Comparison of ENCODE assay signal across 8 cellular contexts in genomic region chr5:138632900-138633489, GRCh38. TPM values are rescaled to one million over a fixed set of nuclear protein-coding genes. Genes with fewer than 3 reads are reported as not detected.
DNase-seq lines count a peak whose midpoint lies in the region; ATAC-seq and TF ChIP-seq lines count a peak whose summit lies in the region.

No MANE protein-coding gene starts in this region.

- H3K36me3 ChIP-seq in thoracic aorta: no peaks in the 10 kb centered on the region

- H3K27me3 ChIP-seq in thoracic aorta (replicated peaks; ENCODE audit: insufficient read depth): no peaks in the 10 kb centered on the region

- ATAC-seq in left lobe of liver (peak; percentile 82), thoracic aorta (ENCODE audit: insufficient number of reproducible peaks, low FRiP score, low read depth) (peak; percentile 36), GM18861 (IDR thresholded peaks at IDR 0.05; ENCODE audit: unreplicated experiment) (no peak)

- DNase-seq in activated effector memory CD4-positive, alpha-beta T cell treated with anti-CD3 and anti-CD28 coated beads, Interleukin-2, amount 50 U/mL, for 16 hours: peak; percentile 53
- no peak for DNase-seq in activated effector memory CD4-positive, alpha-beta T cell treated with Interleukin-2 at 50 U/mL for 16 hours
- DNase-seq in NOMO-1 treated with dmso at 0.1 percent for 144 hours (lab: John Stamatoyannopoulos, UW; ENCODE audit: unreplicated experiment) (peak; percentile 51), left lobe of liver (ENCODE audit: low spot score) (peak; percentile 54), thoracic aorta (ENCODE audit: low spot score) (no peak), DMS79 treated with DMSO at 0.1 percent for 48 hours (lab: John Stamatoyannopoulos, UW) (no peak)

- H3K27ac ChIP-seq in cingulate gyrus (ENCODE audit: low read depth, low read length): peak overlapping the region; percentile 3
- no peak overlapping the region for H3K27ac ChIP-seq in thoracic aorta

- H3K4me3 ChIP-seq in thoracic aorta: peak overlapping the region; percentile 15

- TF ChIP-seq CTCF in thoracic aorta (IDR thresholded peaks at IDR 0.05): no peak

- no peaks in the 10 kb centered on the region for H3K9me3 ChIP-seq in thoracic aorta

- H3K4me1 ChIP-seq in thoracic aorta (ENCODE audit: control insufficient read depth in 1 of 2, low read depth in 2 of 2): no peaks in the 10 kb centered on the region

RNA-seq across cellular contexts. Expression of gene HSPA9, which starts 57.8 kb away (rescaled TPM):
- 201 TPM for total RNA-seq in left lobe of liver
- total RNA-seq in thoracic aorta: 100 to 1,000 TPM; 202 to 294 TPM

Comparison
In these comparisons a context has a peak if more than half of its experiments do, and no peak if none do; other contexts are left out.
1. DNase-seq: peak in activated effector memory CD4-positive, alpha-beta T cell treated with anti-CD3 and anti-CD28 coated beads, Interleukin-2, amount 50 U/mL, for 16 hours (single experiment), NOMO-1 treated with dmso at 0.1 percent for 144 hours (single experiment) and left lobe of liver (single experiment); none in activated effector memory CD4-positive, alpha-beta T cell treated with Interleukin-2 at 50 U/mL for 16 hours (single experiment), thoracic aorta (single experiment) and DMS79 treated with DMSO at 0.1 percent for 48 hours (single experiment).